Comparison of ENCODE assay signal across 1 cellular context in genomic region chr17:18035704-18036103, GRCh38.
TF ChIP-seq lines count a peak whose summit lies in the region.

No MANE protein-coding gene starts in this region.

TF ChIP-seq in K562, 482 proteins besides CTCF, POLR2A, EP300 and RAD21 (continued from another document and continues in another):
- TF ChIP-seq PRDM10 (IDR thresholded peaks at IDR 0.05; ENCODE audit: partially characterized antibody) (no peak), ZNF311 (CRISPR knock-in tag; IDR thresholded peaks at IDR 0.05) (no peak), TEAD4 (IDR thresholded peaks at IDR 0.05; ENCODE audit: low read length) (peak; percentile 86), TEAD4 (CRISPR knock-in tag; IDR thresholded peaks at IDR 0.05; ENCODE audit: borderline replicate concordance) (no peak), PHB2 (IDR thresholded peaks at IDR 0.05; ENCODE audit: low read depth) (peak; percentile 46; the same call in 1 of the 2 replicates), CREBBP (IDR thresholded peaks at IDR 0.05; ENCODE audit: low read depth, low read length) (no peak), HDAC3 (IDR thresholded peaks at IDR 0.05; ENCODE audit: borderline replicate concordance, partially characterized antibody) (no peak), TRIM24 (IDR thresholded peaks at IDR 0.05) (peak; percentile 25 to 55; a peak in 2 of 4 replicates), JUND (IDR thresholded peaks at IDR 0.05; ENCODE audit: borderline replicate concordance, low read depth, low read length) (no peak), JUND (tag; IDR thresholded peaks at IDR 0.05; ENCODE audit: borderline replicate concordance, low read depth, low read length) (no peak), ZHX1 (conservative IDR thresholded peaks at IDR 0.05; ENCODE audit: low read length) (no peak), MAFK (IDR thresholded peaks at IDR 0.05; ENCODE audit: low read length) (0 out of 2 replicates have a peak, but pooled peaks have one; percentile 10), SREBF2 (CRISPR knock-in tag; IDR thresholded peaks at IDR 0.05) (no peak), MEIS2 (IDR thresholded peaks at IDR 0.05; ENCODE audit: partially characterized antibody) (peak; percentile 80), SMAD1 (IDR thresholded peaks at IDR 0.05; ENCODE audit: low read depth, low read length, partially characterized antibody) (no peak), FOXK2 (conservative IDR thresholded peaks at IDR 0.05 in 1 of 2, IDR thresholded peaks at IDR 0.05 in 1 of 2; ENCODE audit: low read depth in 2 of 2) (peak; percentile 23 to 45; a peak in 3 of 4 replicates), ZBTB33 (CRISPR knock-in tag; IDR thresholded peaks at IDR 0.05) (no peak), MTA1 (IDR thresholded peaks at IDR 0.05; ENCODE audit: borderline replicate concordance) (no peak), RFX1 (IDR thresholded peaks at IDR 0.05) (no peak), NCOA1 (IDR thresholded peaks at IDR 0.05; ENCODE audit: low read depth) (peak; percentile 25; the same call in 1 of the 2 replicates), ESRRB (CRISPR knock-in tag; IDR thresholded peaks at IDR 0.05; ENCODE audit: borderline replicate concordance) (no peak), ZNF184 (CRISPR knock-in tag; IDR thresholded peaks at IDR 0.05) (no peak), ZNF785 (CRISPR knock-in tag; IDR thresholded peaks at IDR 0.05) (no peak), CREB5 (CRISPR knock-in tag; IDR thresholded peaks at IDR 0.05) (no peak), ATF6 (CRISPR knock-in tag; IDR thresholded peaks at IDR 0.05) (no peak), KDM1A (IDR thresholded peaks at IDR 0.05) (peak in 1 of 2 experiments; percentile 36; a peak in 1 of 4 replicates), PKNOX1 (IDR thresholded peaks at IDR 0.05) (peak; percentile 44; the same call in 1 of the 2 replicates), MBD2 (IDR thresholded peaks at IDR 0.05; ENCODE audit: borderline replicate concordance, low read depth) (no peak), YY1 (IDR thresholded peaks at IDR 0.05; ENCODE audit: borderline replicate concordance in 1 of 3, control insufficient read depth in 1 of 3, extremely low read depth in 1 of 3, insufficient read depth in 3 of 3, insufficient read length in 1 of 3, insufficient replicate concordance in 2 of 3, low read depth in 1 of 3, low read length in 2 of 3) (no peak), ZBTB11 (CRISPR knock-in tag; IDR thresholded peaks at IDR 0.05) (peak in 1 of 3 experiments; percentile 46; a peak in 1 of 6 replicates), CXXC5 (CRISPR knock-in tag; IDR thresholded peaks at IDR 0.05) (peak; percentile 54), ZNF717 (CRISPR knock-in tag; IDR thresholded peaks at IDR 0.05) (no peak), POLR2G (IDR thresholded peaks at IDR 0.05; ENCODE audit: low read depth, low read length) (no peak), MTF1 (CRISPR knock-in tag; IDR thresholded peaks at IDR 0.05; ENCODE audit: borderline replicate concordance) (no peak), ARID3B (CRISPR knock-in tag; IDR thresholded peaks at IDR 0.05; ENCODE audit: borderline replicate concordance) (no peak), ELF2 (CRISPR knock-in tag; IDR thresholded peaks at IDR 0.05) (no peak), STAT5A (IDR thresholded peaks at IDR 0.05; ENCODE audit: borderline replicate concordance, low read length) (peak; percentile 53), CTBP1 (IDR thresholded peaks at IDR 0.05; ENCODE audit: borderline replicate concordance) (peak; percentile 20; the same call in 1 of the 2 replicates), SRSF7 (optimal IDR thresholded peaks at IDR 0.05; ENCODE audit: low read depth, low read length) (no peak), GMEB1 (CRISPR knock-in tag; IDR thresholded peaks at IDR 0.05) (no peak), JUNB (CRISPR knock-in tag; conservative IDR thresholded peaks at IDR 0.05) (no peak), SMAD3 (CRISPR knock-in tag; conservative IDR thresholded peaks at IDR 0.05) (no peak), NFIC (IDR thresholded peaks at IDR 0.05) (peak; percentile 72), ERF (CRISPR knock-in tag; IDR thresholded peaks at IDR 0.05) (no peak)
